8 cellular contexts compared by ENCODE assay signal in genomic region chr2:216371756-216372702, GRCh38. TPM values are rescaled to one million over a fixed set of nuclear protein-coding genes. Genes with fewer than 3 reads are reported as not detected.
DNase-seq lines count a peak whose midpoint lies in the region; ATAC-seq and TF ChIP-seq lines count a peak whose summit lies in the region.

Gene MARCHF4, minus strand, starts transcription at chr2:216372483. Its CDS starts 2,223 bp downstream, at chr2:216370260.

- H3K9me3 Mint-ChIP-seq in naive thymus-derived CD8-positive, alpha-beta T cell = peaks cover 0 to 15% (median 0%) of the 10 kb centered on the region in 9 donors
- H3K9me3 Mint-ChIP-seq in stimulated activated naive B cell treated with anti-CD40 and anti-IgM and Interleukin-4, amounts not matched to agents 10 μg/mL and 1 μg/mL and 100 μg/mL, for 72 hours = peaks cover 0 to 3% of the 10 kb centered on the region in 2 donors
- peaks cover 5% of the 10 kb centered on the region for H3K9me3 Mint-ChIP-seq in stimulated activated memory B cell treated with anti-CD40 and anti-IgM and Interleukin-4, amounts not matched to agents 10 μg/mL and 1 μg/mL and 100 μg/mL, for 72 hours

- H3K4me1 Mint-ChIP-seq in naive thymus-derived CD8-positive, alpha-beta T cell = peaks cover 16 to 20% (median 18%) of the 10 kb centered on the region in 4 donors
- peaks cover 9 to 15% of the 10 kb centered on the region in 2 donors for H3K4me1 Mint-ChIP-seq in stimulated activated naive B cell treated with anti-CD40 and anti-IgM and Interleukin-4, amounts not matched to agents 10 μg/mL and 1 μg/mL and 100 μg/mL, for 72 hours
- peaks cover 14% of the 10 kb centered on the region for H3K4me1 Mint-ChIP-seq in stimulated activated memory B cell treated with anti-CD40 and anti-IgM and Interleukin-4, amounts not matched to agents 10 μg/mL and 1 μg/mL and 100 μg/mL, for 72 hours

- peaks cover 0 to 18% of the 10 kb centered on the region in 2 donors for H3K27me3 ChIP-seq in Peyer's patch

- peaks cover 0 to 10% (median 4%) of the 10 kb centered on the region in 4 donors for H3K4me1 ChIP-seq in Peyer's patch

- TF ChIP-seq CTCF in Peyer's patch (IDR thresholded peaks at IDR 0.05) (no peak), fibroblast of the aortic adventitia (IDR thresholded peaks at IDR 0.05; ENCODE audit: insufficient read depth, low read length) (no peak)

- peak within 1 kb of the TSS in 1 of 4 donors; percentile 8 for H3K4me3 ChIP-seq in Peyer's patch
- peak within 1 kb of the TSS; percentile 80 for H3K4me3 ChIP-seq in fibroblast of the aortic adventitia (ENCODE audit: low read depth, low read length)

- peak; percentile 65 for ATAC-seq in HG03354 (IDR thresholded peaks at IDR 0.05; ENCODE audit: poor library complexity, severe bottlenecking, unreplicated experiment)
- peak; percentile 80 to 93 for ATAC-seq in naive thymus-derived CD8-positive, alpha-beta T cell
- peak in 1 of 2 donors; percentile 41 for ATAC-seq in stimulated activated naive B cell treated with anti-CD40 and anti-IgM and Interleukin-4, amounts not matched to agents 10 μg/mL and 1 μg/mL and 100 μg/mL, for 72 hours (replicated peaks)
- no peak for ATAC-seq in stimulated activated memory B cell treated with anti-CD40 and anti-IgM and Interleukin-4, amounts not matched to agents 10 μg/mL and 1 μg/mL and 100 μg/mL, for 72 hours

- no peak within 1 kb of the TSS for H3K27ac ChIP-seq in Peyer's patch

- H3K27me3 Mint-ChIP-seq in naive thymus-derived CD8-positive, alpha-beta T cell = peaks cover 34 to 69% (median 46%) of the 10 kb centered on the region in 5 donors
- H3K27me3 Mint-ChIP-seq in stimulated activated naive B cell treated with anti-CD40 and anti-IgM and Interleukin-4, amounts not matched to agents 10 μg/mL and 1 μg/mL and 100 μg/mL, for 72 hours = peaks cover 75 to 86% of the 10 kb centered on the region in 2 donors
- H3K27me3 Mint-ChIP-seq in stimulated activated memory B cell treated with anti-CD40 and anti-IgM and Interleukin-4, amounts not matched to agents 10 μg/mL and 1 μg/mL and 100 μg/mL, for 72 hours = peaks cover 85% of the 10 kb centered on the region

- DNase-seq in AG20443 (ENCODE audit: low spot score) = peak; percentile 90
- peak; percentile 23 to 66 (median 56) for DNase-seq in Peyer's patch
- DNase-seq in activated gamma-delta T cell (lab: John Stamatoyannopoulos, UW) = peak; percentile 44
- DNase-seq in fibroblast of the aortic adventitia (ENCODE audit: low read depth) = peak; percentile 88
- peak; percentile 32 to 78 (median 70) for DNase-seq in naive thymus-derived CD8-positive, alpha-beta T cell
- DNase-seq in stimulated activated naive B cell treated with anti-CD40 and anti-IgM and Interleukin-4, amounts not matched to agents 10 μg/mL and 1 μg/mL and 100 μg/mL, for 72 hours = no peak

- no peaks in the 10 kb centered on the region for H3K9me3 ChIP-seq in Peyer's patch

- H3K36me3 ChIP-seq in Peyer's patch = no peaks in the 10 kb centered on the region

- H3K27ac Mint-ChIP-seq in naive thymus-derived CD8-positive, alpha-beta T cell = peak within 1 kb of the TSS in 3 of 10 donors; percentile 2 to 90 (median 81)
- H3K27ac Mint-ChIP-seq in stimulated activated naive B cell treated with anti-CD40 and anti-IgM and Interleukin-4, amounts not matched to agents 10 μg/mL and 1 μg/mL and 100 μg/mL, for 72 hours = no peak within 1 kb of the TSS
- no peak within 1 kb of the TSS for H3K27ac Mint-ChIP-seq in stimulated activated memory B cell treated with anti-CD40 and anti-IgM and Interleukin-4, amounts not matched to agents 10 μg/mL and 1 μg/mL and 100 μg/mL, for 72 hours

- peaks cover 0 to 11% (median 5%) of the 10 kb centered on the region in 3 donors for H3K36me3 Mint-ChIP-seq in naive thymus-derived CD8-positive, alpha-beta T cell
- H3K36me3 Mint-ChIP-seq in stimulated activated naive B cell treated with anti-CD40 and anti-IgM and Interleukin-4, amounts not matched to agents 10 μg/mL and 1 μg/mL and 100 μg/mL, for 72 hours = peaks cover 2 to 3% of the 10 kb centered on the region in 2 donors
- no peaks in the 10 kb centered on the region for H3K36me3 Mint-ChIP-seq in stimulated activated memory B cell treated with anti-CD40 and anti-IgM and Interleukin-4, amounts not matched to agents 10 μg/mL and 1 μg/mL and 100 μg/mL, for 72 hours

- no peak for TF ChIP-seq POLR2A in Peyer's patch (IDR thresholded peaks at IDR 0.05)

- peak within 1 kb of the TSS in 9 of 10 donors; percentile 28 to 73 (median 58) for H3K4me3 Mint-ChIP-seq in naive thymus-derived CD8-positive, alpha-beta T cell
- H3K4me3 Mint-ChIP-seq in stimulated activated naive B cell treated with anti-CD40 and anti-IgM and Interleukin-4, amounts not matched to agents 10 μg/mL and 1 μg/mL and 100 μg/mL, for 72 hours = peak within 1 kb of the TSS; percentile 6 to 25
- H3K4me3 Mint-ChIP-seq in stimulated activated memory B cell treated with anti-CD40 and anti-IgM and Interleukin-4, amounts not matched to agents 10 μg/mL and 1 μg/mL and 100 μg/mL, for 72 hours = no peak within 1 kb of the TSS

- POLR2A ChIA-PET in naive thymus-derived CD8-positive, alpha-beta T cell (lab: Charles Lee) = interaction anchor here (1.0 to 1.6 kb wide), 3 partner anchors 10 to 19 kb away, joined by 3 read pairs; no protein-coding TSS in a partner anchor

RNA-seq across cellular contexts. Expression of gene MARCHF4, which starts in this region (rescaled TPM):
- total RNA-seq in Peyer's patch = under 1 TPM in 1 of 4 donors, not detected in 3; 0.35 TPM
- total RNA-seq in fibroblast of the aortic adventitia (ENCODE audit: low replicate concordance) = 0.57 and 1.3 TPM in 2 replicates
- total RNA-seq in naive thymus-derived CD8-positive, alpha-beta T cell = not detected
- polyA plus RNA-seq in naive thymus-derived CD8-positive, alpha-beta T cell = not detected

Comparison
In these comparisons a context has a peak if more than half of its experiments do, and no peak if none do; other contexts are left out.
1. Peak in DNase-seq in Peyer's patch; RNA of the gene not detected or under 1 TPM.
2. Peak in DNase-seq and ATAC-seq in naive thymus-derived CD8-positive, alpha-beta T cell; RNA of the gene not detected or under 1 TPM.